ENCODE assay signal across 9 cellular contexts in genomic region chr12:120335447-120335846, GRCh38. TPM values are rescaled to one million over a fixed set of nuclear protein-coding genes. Genes with fewer than 3 reads are reported as not detected.
DNase-seq lines count a peak whose midpoint lies in the region; TF ChIP-seq lines count a peak whose summit lies in the region.
"Not testable (repeated sequence)": the region's sequence is repeated elsewhere in the genome, so short reads cannot be mapped to it uniquely, and the experiment has no call there.
"Had no signal": no experiment of that assay in that cellular context is flagged by ENCODE, and none has a peak within 500 bp of the region (broad histone marks: within the 10 kb centered on the region; RNA-seq: fewer than 3 reads in every experiment).

No MANE protein-coding gene starts in this region.

- not testable (repeated sequence) for H3K4me3 Mint-ChIP-seq in CD14-positive monocyte

- TF ChIP-seq CTCF in CD14-positive monocyte (IDR thresholded peaks at IDR 0.05): peak; percentile 72
- TF ChIP-seq CTCF in astrocyte of the cerebellum (IDR thresholded peaks at IDR 0.05; ENCODE audit: low read depth, low read length, missing control alignments): peak; percentile 69

- not testable (repeated sequence) for H3K27ac Mint-ChIP-seq in CD14-positive monocyte

- H3K4me1 Mint-ChIP-seq in CD14-positive monocyte: not testable (repeated sequence)

- not testable (repeated sequence) for H3K27me3 ChIP-seq in HAP-1 (ENCODE audit: low read depth)

- DNase-seq in CD14-positive monocyte (ENCODE audit: low spot score): not testable (repeated sequence)
- DNase-seq in HAP-1 (ENCODE audit: low spot score in 2 of 2): peak; percentile 40 to 85
- DNase-seq in NCI-H460 (ENCODE audit: extremely low read depth, low read depth): peak; percentile 30
- DNase-seq in UCSD-AML1 (lab: John Stamatoyannopoulos, UW; ENCODE audit: unreplicated experiment): peak; percentile 25
- peak; percentile 5 for DNase-seq in astrocyte of the cerebellum (ENCODE audit: low read depth)
- peak; percentile 53 for DNase-seq in glomerular visceral epithelial cell (ENCODE audit: extremely low spot score)
- peak; percentile 65 for DNase-seq in myocyte (ENCODE audit: low read depth)
- peak; percentile 20 to 33 for DNase-seq in stimulated activated CD8-positive, alpha-beta memory T cell treated with anti-CD3 and anti-CD28 coated beads, Interleukin-15, amount 100 ng/mL, for 48 hours (ENCODE audit: low read depth in 2 of 2)

- peaks cover 16% of the 10 kb centered on the region for H3K9me3 ChIP-seq in HAP-1

- H3K36me3 Mint-ChIP-seq in CD14-positive monocyte: not testable (repeated sequence)

- H3K4me3 ChIP-seq in HAP-1; astrocyte of the cerebellum (ENCODE audit: low read depth, low read length): not testable (repeated sequence)

- peaks cover 17 to 41% (median 29%) of the 10 kb centered on the region in 7 donors for H3K9me3 Mint-ChIP-seq in CD14-positive monocyte

- H3K4me1 ChIP-seq in HAP-1: not testable (repeated sequence)

- intact Hi-C loops in CD14-positive monocyte (cut with micrococcal nuclease): not testable (repeated sequence)

- in situ Hi-C loops in HAP-1 (cut with MboI; ENCODE audit: low sequenced_read_pairs): loop anchor here (25.0 kb wide), 1 partner anchor 777 kb away; no protein-coding TSS in a partner anchor
- in situ Hi-C loops in astrocyte of the cerebellum (cut with HindIII; ENCODE audit: low sequenced_read_pairs): not testable (repeated sequence)

- not testable (repeated sequence) for H3K36me3 ChIP-seq in HAP-1 (replicated peaks)

- not testable (repeated sequence) for H3K27me3 Mint-ChIP-seq in CD14-positive monocyte (ENCODE audit: low read depth in 3 of 3)

RNA-seq across cellular contexts. Expression of gene PLA2G1B, which starts 7.9 kb away (rescaled TPM):
- polyA plus RNA-seq in CD14-positive monocyte: not detected
- not detected in 2 replicates for total RNA-seq in NCI-H460 (2014; rRNA removed; shearing (Covaris generic))
- not detected in 2 replicates for polyA plus RNA-seq in NCI-H460 (2014; cell fraction: nucleus; rRNA removed)
- not detected in 2 replicates for total RNA-seq in myocyte
- polyA plus RNA-seq in myocyte (2012): not detected
- total RNA-seq: naive thymus-derived CD8-positive, alpha-beta T cell had no signal

RNA-seq across cellular contexts. Expression of gene SIRT4, which starts 33.3 kb away (rescaled TPM):
- polyA plus RNA-seq in CD14-positive monocyte: under 1 TPM; 0.30 to 0.72 TPM
- 0.97 and 1.7 TPM in 2 replicates for total RNA-seq in NCI-H460 (2014; rRNA removed; shearing (Covaris generic))
- polyA plus RNA-seq in NCI-H460 (2014; cell fraction: nucleus; rRNA removed): 0.11 and 3.4 TPM in 2 replicates
- total RNA-seq in myocyte: 4.5 and 5.6 TPM in 2 replicates
- 3.5 TPM for polyA plus RNA-seq in myocyte (2012)

RNA-seq across cellular contexts. Expression of gene MSI1, which starts 33.5 kb away (rescaled TPM):
- polyA plus RNA-seq in CD14-positive monocyte: not detected
- 0.17 TPM in 2 replicates for total RNA-seq in NCI-H460 (2014; rRNA removed; shearing (Covaris generic))
- 0.15 and 1.6 TPM in 2 replicates for polyA plus RNA-seq in NCI-H460 (2014; cell fraction: nucleus; rRNA removed)
- 0.35 TPM in 1 of 2 replicates, not detected in the other for total RNA-seq in myocyte
- polyA plus RNA-seq in myocyte (2012): 0.06 TPM
- total RNA-seq: naive thymus-derived CD8-positive, alpha-beta T cell had no signal
- polyA plus RNA-seq: naive thymus-derived CD8-positive, alpha-beta T cell had no signal

RNA-seq across cellular contexts. Expression of gene RNU4-1, which starts 42.4 kb away (rescaled TPM):
- polyA plus RNA-seq in CD14-positive monocyte: not detected
- total RNA-seq in NCI-H460 (2014; rRNA removed; shearing (Covaris generic)): under 0.01 TPM in 1 of 2 replicates, not detected in the other
- polyA plus RNA-seq in NCI-H460 (2014; cell fraction: nucleus; rRNA removed): not detected in 2 replicates
- not detected in 2 replicates for total RNA-seq in myocyte
- not detected for polyA plus RNA-seq in myocyte (2012)
- polyA plus RNA-seq: naive thymus-derived CD8-positive, alpha-beta T cell had no signal

RNA-seq across cellular contexts. Expression of gene RNU4-2, which starts 43.7 kb away (rescaled TPM):
- polyA plus RNA-seq in CD14-positive monocyte: 10 to 100 TPM in 1 of 2 donors, not detected in 1; 52.3 TPM
- total RNA-seq in NCI-H460 (2014; rRNA removed; shearing (Covaris generic)): not detected in 2 replicates
- polyA plus RNA-seq in NCI-H460 (2014; cell fraction: nucleus; rRNA removed): not detected in 2 replicates
- not detected in 2 replicates for total RNA-seq in myocyte
- polyA plus RNA-seq in myocyte (2012): 45.7 TPM
